In genomic region chr21:9246481-9247289, GRCh38 we compare ENCODE assay signal across 7 cellular contexts.
DNase-seq lines count a peak whose midpoint lies in the region; ATAC-seq and TF ChIP-seq lines count a peak whose summit lies in the region.
"Not testable (repeated sequence)": the region's sequence is repeated elsewhere in the genome, so short reads cannot be mapped to it uniquely, and the experiment has no call there.

No MANE protein-coding gene starts in this region.

- not testable (repeated sequence) for H3K27ac ChIP-seq in IMR-90 (ENCODE audit: insufficient read depth, low read length); right lobe of liver; sigmoid colon

- H3K9ac ChIP-seq in IMR-90 (ENCODE audit: low read depth, low read length) = not testable (repeated sequence)

- not testable (repeated sequence) for H3K79me1 ChIP-seq in IMR-90 (ENCODE audit: low read depth in 1 of 2, low read length in 2 of 2)

- not testable (repeated sequence) for TF ChIP-seq EP300 in sigmoid colon (IDR thresholded peaks at IDR 0.05)

- not testable (repeated sequence) for TF ChIP-seq POLR2A in IMR-90 (IDR thresholded peaks at IDR 0.05; ENCODE audit: low read depth, low read length); right lobe of liver (IDR thresholded peaks at IDR 0.05); sigmoid colon (IDR thresholded peaks at IDR 0.05)

- peak overlapping the region; percentile 18 for H2BK5ac ChIP-seq in IMR-90 (ENCODE audit: low read depth, low read length, poor library complexity, severe bottlenecking)

- not testable (repeated sequence) for H2AFZ ChIP-seq in IMR-90 (replicated peaks; ENCODE audit: low read length, poor library complexity)

- DNase-seq in IMR-90 = peak; percentile 17
- peak; percentile 8 for DNase-seq in activated CD8-positive, alpha-beta memory T cell treated with anti-CD3 and anti-CD28 coated beads, Interleukin-2, amount 50 U/mL, for 4 hours
- peak; percentile 5 for DNase-seq in fibroblast of mammary gland (ENCODE audit: low read depth)
- peak in 1 of 3 donors; percentile 38 for DNase-seq in right lobe of liver
- peak; percentile 43 for DNase-seq in sigmoid colon

- H3K4me1 ChIP-seq in IMR-90 (ENCODE audit: control insufficient read depth, insufficient read depth, low read length); right lobe of liver; sigmoid colon: not testable (repeated sequence)

- not testable (repeated sequence) for H4K5ac ChIP-seq in IMR-90 (ENCODE audit: low read depth, low read length)

- not testable (repeated sequence) for H2BK20ac ChIP-seq in IMR-90 (ENCODE audit: low read depth, low read length)

- POLR2A ChIA-PET in IMR-90 (lab: Charles Lee; ENCODE audit: unreplicated experiment) = not testable (repeated sequence)

- ATAC-seq in GM19328 (IDR thresholded peaks at IDR 0.05; ENCODE audit: unreplicated experiment) (peak; percentile 46), HG02840 (IDR thresholded peaks at IDR 0.05; ENCODE audit: low FRiP score, unreplicated experiment) (peak; percentile 51), IMR-90 (ENCODE audit: low read depth) (peak; percentile 42), right lobe of liver (peak; percentile 51 to 71 (median 62))

- H3K23ac ChIP-seq in IMR-90 (ENCODE audit: low read depth, low read length) = not testable (repeated sequence)

- intact Hi-C loops in IMR-90 (cut with micrococcal nuclease); right lobe of liver (cut with DNase I); sigmoid colon (cut with DNase I): not testable (repeated sequence)

- CTCF ChIA-PET in IMR-90 (lab: Yijun Ruan, JAX) = not testable (repeated sequence)

- not testable (repeated sequence) for H2BK15ac ChIP-seq in IMR-90 (ENCODE audit: low read depth, low read length)

- in situ Hi-C loops in IMR-90 (cut with MboI; ENCODE audit: low sequenced_read_pairs) = not testable (repeated sequence)

- WGBS in IMR-90 (ENCODE audit: extremely low coverage in 2 of 2, insufficient read length in 1 of 2), 2 experiments = 5 to 100% methylated on average over 1 to 3 of the region's 3 CpGs
- 28% methylated on average over 3 of the region's 3 CpGs for WGBS in right lobe of liver (ENCODE audit: insufficient coverage, low coverage, low lambda C conversion rate, missing lambda C conversion rate)
- 46 to 58% methylated on average over 3 of the region's 3 CpGs for WGBS in sigmoid colon, 2 donors

- H3K18ac ChIP-seq in IMR-90 (ENCODE audit: low read depth, low read length) = not testable (repeated sequence)

- not testable (repeated sequence) for BruUV-seq in IMR-90 (replicated peaks; lab: Mats Ljungman, UMichigan)

- not testable (repeated sequence) for H3K27me3 ChIP-seq in IMR-90 (ENCODE audit: control insufficient read depth, insufficient read depth, low read length); right lobe of liver; sigmoid colon

- not testable (repeated sequence) for H4K20me1 ChIP-seq in IMR-90 (ENCODE audit: insufficient read depth, low read length)

- H4K91ac ChIP-seq in IMR-90 (ENCODE audit: insufficient read depth, low read depth, low read length) = not testable (repeated sequence)

- H3K9me1 ChIP-seq in IMR-90 (ENCODE audit: insufficient read depth, low read length) = not testable (repeated sequence)

- not testable (repeated sequence) for H3K4me2 ChIP-seq in IMR-90 (ENCODE audit: low read depth, low read length)

- TF ChIP-seq RAD21 in IMR-90 (IDR thresholded peaks at IDR 0.05; ENCODE audit: low read length) = not testable (repeated sequence)

- not testable (repeated sequence) for H4K8ac ChIP-seq in IMR-90 (ENCODE audit: low read depth in 2 of 2, low read length in 2 of 2)

- H2AK5ac ChIP-seq in IMR-90 (ENCODE audit: low read depth, low read length) = not testable (repeated sequence)

- H3K14ac ChIP-seq in IMR-90 (replicated peaks; ENCODE audit: low read depth, low read length) = not testable (repeated sequence)

- not testable (repeated sequence) for H3K56ac ChIP-seq in IMR-90 (ENCODE audit: extremely low read depth, insufficient read depth, low read length)

- not testable (repeated sequence) for H2AK9ac ChIP-seq in IMR-90 (replicated peaks; ENCODE audit: low read depth, low read length, poor library complexity)

- H3K9me3 ChIP-seq in IMR-90 (ENCODE audit: control insufficient read depth, insufficient read depth, low read length) = peaks cover 15% of the 10 kb centered on the region
- H3K9me3 ChIP-seq in right lobe of liver = peaks cover 0 to 12% (median 3%) of the 10 kb centered on the region in 4 donors
- peaks cover 8 to 19% (median 14%) of the 10 kb centered on the region in 4 donors for H3K9me3 ChIP-seq in sigmoid colon

- not testable (repeated sequence) for H2BK120ac ChIP-seq in IMR-90 (ENCODE audit: low read depth, low read length)

- not testable (repeated sequence) for H3K4me3 ChIP-seq in IMR-90 (ENCODE audit: insufficient read depth, low read depth, low read length); fibroblast of mammary gland (ENCODE audit: control insufficient read depth, low read depth, low read length); right lobe of liver; sigmoid colon

- not testable (repeated sequence) for TF ChIP-seq CTCF in IMR-90 (conservative IDR thresholded peaks at IDR 0.05; ENCODE audit: low read depth, low read length); fibroblast of mammary gland (conservative IDR thresholded peaks at IDR 0.05; ENCODE audit: control insufficient read depth, insufficient read depth, low read depth, low read length); right lobe of liver (IDR thresholded peaks at IDR 0.05); sigmoid colon (IDR thresholded peaks at IDR 0.05)

- dilution Hi-C loops in IMR-90 (cut with HindIII; ENCODE audit: low sequenced_read_pairs, unreplicated experiment) = not testable (repeated sequence)

- H3K36me3 ChIP-seq in IMR-90 (ENCODE audit: control insufficient read depth, insufficient read depth, low read length); right lobe of liver; sigmoid colon: not testable (repeated sequence)

- not testable (repeated sequence) for H3K4ac ChIP-seq in IMR-90 (ENCODE audit: low read depth, low read length)
